In the genomic region with DNA sequence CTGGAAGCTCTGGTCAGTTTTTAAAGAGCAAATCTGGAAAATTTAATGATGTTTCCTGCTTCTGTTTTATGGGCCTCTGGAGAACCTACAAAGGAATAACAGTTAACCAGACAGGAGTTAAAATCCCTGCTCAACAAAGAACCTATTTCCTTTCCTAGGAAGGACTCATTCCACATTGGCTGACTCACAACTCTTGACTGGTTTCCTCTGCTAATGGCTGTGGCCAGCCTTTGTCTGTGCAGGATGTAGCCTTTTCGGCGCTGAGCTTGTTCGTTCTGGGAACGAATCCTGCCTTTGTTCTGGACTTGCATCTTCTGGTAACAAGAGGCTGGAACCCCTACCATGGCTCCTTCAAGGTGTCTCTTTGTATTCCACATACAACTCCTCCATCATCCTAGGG, we compare ENCODE assay signal across 13 cellular contexts.
DNase-seq lines count a peak whose midpoint lies in the region; ATAC-seq, FAIRE-seq and TF ChIP-seq lines count a peak whose summit lies in the region.
"Had no signal": no experiment of that assay in that cellular context is flagged by ENCODE, and none has a peak within 500 bp of the region (broad histone marks: within the 10 kb centered on the region; RNA-seq: fewer than 3 reads in every experiment).

No MANE protein-coding gene starts in this region.

- dilution Hi-C loops in keratinocyte (cut with MboI; ENCODE audit: extremely low pct_ligation_motif_present, low sequenced_read_pairs), result no loop called here

- peaks cover 51% of the 10 kb centered on the region for H3K4me1 Mint-ChIP-seq in brain
- H3K4me1 Mint-ChIP-seq in activated T-cell treated with anti-CD3 and anti-CD28 coated beads, Interleukin-2, amount 50 U/mL, for 4 hours (ENCODE audit: low read depth), result peaks cover 9% of the 10 kb centered on the region

- H4K20me1 ChIP-seq in keratinocyte (ENCODE audit: control insufficient read depth, extremely low read depth, insufficient read depth, low read length), result no peaks in the 10 kb centered on the region

- peak; percentile 34 for DNase-seq in NCI-H82 (lab: John Stamatoyannopoulos, UW)
- no peak for DNase-seq in NCI-H82 treated with DMSO at 0.1 percent for 48 hours (lab: John Stamatoyannopoulos, UW; ENCODE audit: unreplicated experiment)
- no peak for DNase-seq in keratinocyte (ENCODE audit: low read depth, low spot score)
- no peak for DNase-seq in transverse colon
- no peak for DNase-seq in activated T-cell treated with anti-CD3 and anti-CD28 coated beads, Interleukin-2, amount 50 U/mL, for 4 hours
- DNase-seq: NCI-H1694; stimulated activated CD4-positive, alpha-beta T cell treated with anti-CD3 and anti-CD28 coated beads, Interleukin-1b, Interleukin-23, amount 100 ng/mL, for 48 hours; upper lobe of left lung had no signal

- peaks cover 12% of the 10 kb centered on the region for H3K27me3 Mint-ChIP-seq in brain
- H3K27me3 Mint-ChIP-seq in activated T-cell treated with anti-CD3 and anti-CD28 coated beads, Interleukin-2, amount 50 U/mL, for 4 hours (ENCODE audit: low read depth), result peaks cover 2% of the 10 kb centered on the region

- H3K79me2 ChIP-seq in keratinocyte (ENCODE audit: control insufficient read depth, insufficient read depth, low read length), result no peaks in the 10 kb centered on the region

- H2AFZ ChIP-seq in keratinocyte (ENCODE audit: control insufficient read depth, low read length), result peak overlapping the region; percentile 52

- H3K36me3 ChIP-seq in keratinocyte (ENCODE audit: control insufficient read depth in 2 of 2, extremely low read depth in 1 of 2, insufficient read depth in 2 of 2, low read length in 2 of 2) (no peaks in the 10 kb centered on the region), transverse colon (no peaks in the 10 kb centered on the region)
- H3K36me3 ChIP-seq: upper lobe of left lung had no signal

- H3K4me3 ChIP-seq in keratinocyte (ENCODE audit: control insufficient read depth in 2 of 3, extremely low read depth in 1 of 3, insufficient read depth in 2 of 3, low read depth in 1 of 3, low read length in 3 of 3) (no peak overlapping the region), transverse colon (no peak overlapping the region)
- H3K4me3 ChIP-seq: upper lobe of left lung had no signal

- H3K27ac Mint-ChIP-seq in brain, result peak overlapping the region in 3 of 5 experiments; percentile 2 to 87 (median 4)

- FAIRE-seq in keratinocyte (lab: Jason Lieb, UNC), result peak; percentile 96
- FAIRE-seq: A204.1, colon had no signal

- no peak for TF ChIP-seq EP300 in transverse colon (IDR thresholded peaks at IDR 0.05; ENCODE audit: low read depth)

- in situ Hi-C loops in transverse colon (cut with MboI; ENCODE audit: low pct_ligation_motif_present in 1 of 4, low pct_unique_long_range_greater_than_20kb in 1 of 4, low sequenced_read_pairs in 3 of 4), result no loop called here

- H3K9me3 ChIP-seq in keratinocyte (ENCODE audit: control insufficient read depth, low read depth, low read length) (no peaks in the 10 kb centered on the region), transverse colon (no peaks in the 10 kb centered on the region)
- H3K9me3 ChIP-seq: upper lobe of left lung had no signal

- WGBS in transverse colon (ENCODE audit: low coverage in 1 of 2), 2 donors, result 67% methylated on average over 4 of the region's 4 CpGs; no CpG with 5 or more reads in 1 of the 2 donors

- H3K4me3 Mint-ChIP-seq in brain, result no peak overlapping the region
- no peak overlapping the region for H3K4me3 Mint-ChIP-seq in activated T-cell treated with anti-CD3 and anti-CD28 coated beads, Interleukin-2, amount 50 U/mL, for 4 hours

- no peak overlapping the region for H3K27ac ChIP-seq in keratinocyte (ENCODE audit: control insufficient read depth, insufficient read depth, low read length)
- H3K27ac ChIP-seq in transverse colon, result peak overlapping the region; percentile 67 to 81 (median 80)
- H3K27ac ChIP-seq: upper lobe of left lung had no signal

- no peaks in the 10 kb centered on the region for H3K27me3 ChIP-seq in keratinocyte (ENCODE audit: control insufficient read depth, extremely low read depth, insufficient read depth, low read length)
- H3K27me3 ChIP-seq in transverse colon, result no peaks in the 10 kb centered on the region
- H3K27me3 ChIP-seq: upper lobe of left lung had no signal

- H3K9ac ChIP-seq in keratinocyte (ENCODE audit: control insufficient read depth, extremely low read depth, insufficient read depth, low read length), result no peak overlapping the region

- no peak for ATAC-seq in HG02885 (IDR thresholded peaks at IDR 0.05; ENCODE audit: poor library complexity, unreplicated experiment)
- no peak for ATAC-seq in activated T-cell treated with anti-CD3 and anti-CD28 coated beads, Interleukin-2, amount 50 U/mL, for 4 hours
- ATAC-seq in GM18519 (IDR thresholded peaks at IDR 0.05; ENCODE audit: low FRiP score, unreplicated experiment), result no peak

- H3K9me1 ChIP-seq in keratinocyte (ENCODE audit: control insufficient read depth, extremely low read depth, insufficient read depth, low read length), result no peaks in the 10 kb centered on the region

- H3K4me1 ChIP-seq in keratinocyte (ENCODE audit: control insufficient read depth, extremely low read depth, insufficient read depth, low read length) (peaks cover 13% of the 10 kb centered on the region), transverse colon (peaks cover 15 to 48% (median 21%) of the 10 kb centered on the region in 4 donors)
- H3K4me1 ChIP-seq: upper lobe of left lung had no signal

- H3K36me3 Mint-ChIP-seq in brain, result no peaks in the 10 kb centered on the region
- H3K36me3 Mint-ChIP-seq in activated T-cell treated with anti-CD3 and anti-CD28 coated beads, Interleukin-2, amount 50 U/mL, for 4 hours (ENCODE audit: insufficient read depth), result no peaks in the 10 kb centered on the region

- no peak for TF ChIP-seq POLR2A in transverse colon (IDR thresholded peaks at IDR 0.05)

- intact Hi-C loops in transverse colon (cut with DNase I; ENCODE audit: low total_unique reads), result no loop called here

- no peaks in the 10 kb centered on the region for H3K9me3 Mint-ChIP-seq in brain
- H3K9me3 Mint-ChIP-seq in activated T-cell treated with anti-CD3 and anti-CD28 coated beads, Interleukin-2, amount 50 U/mL, for 4 hours, result no peaks in the 10 kb centered on the region

- TF ChIP-seq CTCF in brain (conservative IDR thresholded peaks at IDR 0.05) (no peak), keratinocyte (optimal IDR thresholded peaks at IDR 0.05 in 1 of 3, IDR thresholded peaks at IDR 0.05 in 1 of 3, conservative IDR thresholded peaks at IDR 0.05 in 1 of 3; ENCODE audit: extremely low read depth in 1 of 3, insufficient read depth in 2 of 3, low read length in 3 of 3) (no peak), transverse colon (IDR thresholded peaks at IDR 0.05) (no peak)

- H3K4me2 ChIP-seq in keratinocyte (ENCODE audit: control insufficient read depth, extremely low read depth, insufficient read depth, low read depth, low read length), result peak overlapping the region; percentile 20
